Comparison of ENCODE assay signal across 1 cellular context in genomic region chr6:20681243-20681684, GRCh38.
TF ChIP-seq lines count a peak whose summit lies in the region.

No MANE protein-coding gene starts in this region.

TF ChIP-seq in HepG2, 621 proteins besides CTCF, POLR2A, EP300 and RAD21 (continued from another document):
- TF ChIP-seq, protein P1, sequence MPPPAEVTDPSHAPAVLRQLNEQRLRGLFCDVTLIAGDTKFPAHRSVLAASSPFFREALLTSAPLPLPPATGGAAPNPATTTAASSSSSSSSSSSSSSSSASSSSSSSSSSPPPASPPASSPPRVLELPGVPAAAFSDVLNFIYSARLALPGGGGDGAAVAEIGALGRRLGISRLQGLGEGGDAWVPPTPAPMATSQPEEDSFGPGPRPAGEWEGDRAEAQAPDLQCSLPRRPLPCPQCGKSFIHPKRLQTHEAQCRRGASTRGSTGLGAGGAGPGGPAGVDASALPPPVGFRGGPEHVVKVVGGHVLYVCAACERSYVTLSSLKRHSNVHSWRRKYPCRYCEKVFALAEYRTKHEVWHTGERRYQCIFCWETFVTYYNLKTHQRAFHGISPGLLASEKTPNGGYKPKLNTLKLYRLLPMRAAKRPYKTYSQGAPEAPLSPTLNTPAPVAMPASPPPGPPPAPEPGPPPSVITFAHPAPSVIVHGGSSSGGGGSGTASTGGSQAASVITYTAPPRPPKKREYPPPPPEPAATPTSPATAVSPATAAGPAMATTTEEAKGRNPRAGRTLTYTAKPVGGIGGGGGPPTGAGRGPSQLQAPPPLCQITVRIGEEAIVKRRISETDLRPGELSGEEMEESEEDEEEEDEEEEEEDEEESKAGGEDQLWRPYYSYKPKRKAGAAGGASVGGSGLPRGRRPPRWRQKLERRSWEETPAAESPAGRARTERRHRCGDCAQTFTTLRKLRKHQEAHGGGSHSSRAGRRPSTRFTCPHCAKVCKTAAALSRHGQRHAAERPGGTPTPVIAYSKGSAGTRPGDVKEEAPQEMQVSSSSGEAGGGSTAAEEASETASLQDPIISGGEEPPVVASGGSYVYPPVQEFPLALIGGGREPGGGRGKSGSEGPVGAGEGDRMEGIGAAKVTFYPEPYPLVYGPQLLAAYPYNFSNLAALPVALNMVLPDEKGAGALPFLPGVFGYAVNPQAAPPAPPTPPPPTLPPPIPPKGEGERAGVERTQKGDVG (CRISPR knock-in tag; IDR thresholded peaks at IDR 0.05; ENCODE audit: borderline replicate concordance): no peak
- TF ChIP-seq BRF2 (CRISPR knock-in tag; IDR thresholded peaks at IDR 0.05) (no peak), ZNF761 (CRISPR knock-in tag; conservative IDR thresholded peaks at IDR 0.05) (no peak), ZNF292 (CRISPR knock-in tag; IDR thresholded peaks at IDR 0.05; ENCODE audit: borderline replicate concordance, low read depth) (peak; percentile 91; the same call in 1 of the 2 replicates), ZNF468 (CRISPR knock-in tag; IDR thresholded peaks at IDR 0.05) (no peak), THAP7 (CRISPR knock-in tag; IDR thresholded peaks at IDR 0.05) (no peak), ZMYM4 (CRISPR knock-in tag; IDR thresholded peaks at IDR 0.05) (peak; percentile 78), TFE3 (CRISPR knock-in tag; IDR thresholded peaks at IDR 0.05) (peak; percentile 47; the same call in 1 of the 2 replicates), CHCHD3 (CRISPR knock-in tag; IDR thresholded peaks at IDR 0.05) (no peak), ZNF644 (CRISPR knock-in tag; IDR thresholded peaks at IDR 0.05; ENCODE audit: low read depth) (peak; percentile 96), ZFP36 (IDR thresholded peaks at IDR 0.05; ENCODE audit: borderline replicate concordance, low read depth, low read length, partially characterized antibody) (no peak), REPIN1 (CRISPR knock-in tag; IDR thresholded peaks at IDR 0.05; ENCODE audit: borderline replicate concordance, low read depth) (peak; percentile 61; the same call in 1 of the 2 replicates), ZNF567 (CRISPR knock-in tag; IDR thresholded peaks at IDR 0.05; ENCODE audit: borderline replicate concordance) (no peak), GATAD2A (CRISPR knock-in tag; IDR thresholded peaks at IDR 0.05) (peak; percentile 80), MAFF (IDR thresholded peaks at IDR 0.05; ENCODE audit: low read depth, low read length) (no peak), ZNF605 (CRISPR knock-in tag; IDR thresholded peaks at IDR 0.05) (no peak), YEATS2 (CRISPR knock-in tag; IDR thresholded peaks at IDR 0.05; ENCODE audit: borderline replicate concordance) (no peak)
- TF ChIP-seq, protein P2, sequence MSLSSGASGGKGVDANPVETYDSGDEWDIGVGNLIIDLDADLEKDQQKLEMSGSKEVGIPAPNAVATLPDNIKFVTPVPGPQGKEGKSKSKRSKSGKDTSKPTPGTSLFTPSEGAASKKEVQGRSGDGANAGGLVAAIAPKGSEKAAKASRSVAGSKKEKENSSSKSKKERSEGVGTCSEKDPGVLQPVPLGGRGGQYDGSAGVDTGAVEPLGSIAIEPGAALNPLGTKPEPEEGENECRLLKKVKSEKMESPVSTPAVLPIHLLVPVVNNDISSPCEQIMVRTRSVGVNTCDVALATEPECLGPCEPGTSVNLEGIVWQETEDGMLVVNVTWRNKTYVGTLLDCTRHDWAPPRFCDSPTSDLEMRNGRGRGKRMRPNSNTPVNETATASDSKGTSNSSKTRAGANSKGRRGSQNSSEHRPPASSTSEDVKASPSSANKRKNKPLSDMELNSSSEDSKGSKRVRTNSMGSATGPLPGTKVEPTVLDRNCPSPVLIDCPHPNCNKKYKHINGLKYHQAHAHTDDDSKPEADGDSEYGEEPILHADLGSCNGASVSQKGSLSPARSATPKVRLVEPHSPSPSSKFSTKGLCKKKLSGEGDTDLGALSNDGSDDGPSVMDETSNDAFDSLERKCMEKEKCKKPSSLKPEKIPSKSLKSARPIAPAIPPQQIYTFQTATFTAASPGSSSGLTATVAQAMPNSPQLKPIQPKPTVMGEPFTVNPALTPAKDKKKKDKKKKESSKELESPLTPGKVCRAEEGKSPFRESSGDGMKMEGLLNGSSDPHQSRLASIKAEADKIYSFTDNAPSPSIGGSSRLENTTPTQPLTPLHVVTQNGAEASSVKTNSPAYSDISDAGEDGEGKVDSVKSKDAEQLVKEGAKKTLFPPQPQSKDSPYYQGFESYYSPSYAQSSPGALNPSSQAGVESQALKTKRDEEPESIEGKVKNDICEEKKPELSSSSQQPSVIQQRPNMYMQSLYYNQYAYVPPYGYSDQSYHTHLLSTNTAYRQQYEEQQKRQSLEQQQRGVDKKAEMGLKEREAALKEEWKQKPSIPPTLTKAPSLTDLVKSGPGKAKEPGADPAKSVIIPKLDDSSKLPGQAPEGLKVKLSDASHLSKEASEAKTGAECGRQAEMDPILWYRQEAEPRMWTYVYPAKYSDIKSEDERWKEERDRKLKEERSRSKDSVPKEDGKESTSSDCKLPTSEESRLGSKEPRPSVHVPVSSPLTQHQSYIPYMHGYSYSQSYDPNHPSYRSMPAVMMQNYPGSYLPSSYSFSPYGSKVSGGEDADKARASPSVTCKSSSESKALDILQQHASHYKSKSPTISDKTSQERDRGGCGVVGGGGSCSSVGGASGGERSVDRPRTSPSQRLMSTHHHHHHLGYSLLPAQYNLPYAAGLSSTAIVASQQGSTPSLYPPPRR (CRISPR knock-in tag; IDR thresholded peaks at IDR 0.05; ENCODE audit: borderline replicate concordance): no peak
- TF ChIP-seq, protein P3, sequence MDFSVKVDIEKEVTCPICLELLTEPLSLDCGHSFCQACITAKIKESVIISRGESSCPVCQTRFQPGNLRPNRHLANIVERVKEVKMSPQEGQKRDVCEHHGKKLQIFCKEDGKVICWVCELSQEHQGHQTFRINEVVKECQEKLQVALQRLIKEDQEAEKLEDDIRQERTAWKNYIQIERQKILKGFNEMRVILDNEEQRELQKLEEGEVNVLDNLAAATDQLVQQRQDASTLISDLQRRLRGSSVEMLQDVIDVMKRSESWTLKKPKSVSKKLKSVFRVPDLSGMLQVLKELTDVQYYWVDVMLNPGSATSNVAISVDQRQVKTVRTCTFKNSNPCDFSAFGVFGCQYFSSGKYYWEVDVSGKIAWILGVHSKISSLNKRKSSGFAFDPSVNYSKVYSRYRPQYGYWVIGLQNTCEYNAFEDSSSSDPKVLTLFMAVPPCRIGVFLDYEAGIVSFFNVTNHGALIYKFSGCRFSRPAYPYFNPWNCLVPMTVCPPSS (IDR thresholded peaks at IDR 0.05): no peak
- TF ChIP-seq, protein P4, sequence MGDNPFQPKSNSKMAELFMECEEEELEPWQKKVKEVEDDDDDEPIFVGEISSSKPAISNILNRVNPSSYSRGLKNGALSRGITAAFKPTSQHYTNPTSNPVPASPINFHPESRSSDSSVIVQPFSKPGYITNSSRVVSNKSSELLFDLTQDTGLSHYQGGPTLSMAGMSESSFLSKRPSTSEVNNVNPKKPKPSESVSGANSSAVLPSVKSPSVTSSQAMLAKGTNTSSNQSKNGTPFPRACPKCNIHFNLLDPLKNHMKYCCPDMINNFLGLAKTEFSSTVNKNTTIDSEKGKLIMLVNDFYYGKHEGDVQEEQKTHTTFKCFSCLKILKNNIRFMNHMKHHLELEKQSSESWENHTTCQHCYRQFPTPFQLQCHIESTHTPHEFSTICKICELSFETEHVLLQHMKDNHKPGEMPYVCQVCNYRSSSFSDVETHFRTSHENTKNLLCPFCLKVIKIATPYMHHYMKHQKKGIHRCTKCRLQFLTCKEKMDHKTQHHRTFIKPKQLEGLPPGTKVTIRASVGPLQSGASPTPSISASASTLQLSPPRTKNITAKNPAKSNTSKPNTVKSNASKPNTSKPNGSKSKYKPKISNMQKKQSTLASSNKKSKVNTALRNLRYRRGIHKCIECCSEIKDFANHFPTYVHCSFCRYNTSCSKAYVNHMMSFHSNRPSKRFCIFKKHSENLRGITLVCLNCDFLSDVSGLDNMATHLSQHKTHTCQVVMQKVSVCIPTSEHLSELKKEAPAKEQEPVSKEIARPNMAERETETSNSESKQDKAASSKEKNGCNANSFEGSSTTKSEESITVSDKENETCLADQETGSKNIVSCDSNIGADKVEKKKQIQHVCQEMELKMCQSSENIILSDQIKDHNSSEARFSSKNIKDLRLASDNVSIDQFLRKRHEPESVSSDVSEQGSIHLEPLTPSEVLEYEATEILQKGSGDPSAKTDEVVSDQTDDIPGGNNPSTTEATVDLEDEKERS (CRISPR knock-in tag; IDR thresholded peaks at IDR 0.05): no peak
- TF ChIP-seq, protein P5, sequence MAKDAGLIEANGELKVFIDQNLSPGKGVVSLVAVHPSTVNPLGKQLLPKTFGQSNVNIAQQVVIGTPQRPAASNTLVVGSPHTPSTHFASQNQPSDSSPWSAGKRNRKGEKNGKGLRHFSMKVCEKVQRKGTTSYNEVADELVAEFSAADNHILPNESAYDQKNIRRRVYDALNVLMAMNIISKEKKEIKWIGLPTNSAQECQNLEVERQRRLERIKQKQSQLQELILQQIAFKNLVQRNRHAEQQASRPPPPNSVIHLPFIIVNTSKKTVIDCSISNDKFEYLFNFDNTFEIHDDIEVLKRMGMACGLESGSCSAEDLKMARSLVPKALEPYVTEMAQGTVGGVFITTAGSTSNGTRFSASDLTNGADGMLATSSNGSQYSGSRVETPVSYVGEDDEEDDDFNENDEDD (CRISPR knock-in tag; IDR thresholded peaks at IDR 0.05; ENCODE audit: borderline replicate concordance): no peak
TF ChIP-seq in HepG2: peak in this region for 79.
